ENCODE assay signal across 20 cellular contexts in the genomic region with DNA sequence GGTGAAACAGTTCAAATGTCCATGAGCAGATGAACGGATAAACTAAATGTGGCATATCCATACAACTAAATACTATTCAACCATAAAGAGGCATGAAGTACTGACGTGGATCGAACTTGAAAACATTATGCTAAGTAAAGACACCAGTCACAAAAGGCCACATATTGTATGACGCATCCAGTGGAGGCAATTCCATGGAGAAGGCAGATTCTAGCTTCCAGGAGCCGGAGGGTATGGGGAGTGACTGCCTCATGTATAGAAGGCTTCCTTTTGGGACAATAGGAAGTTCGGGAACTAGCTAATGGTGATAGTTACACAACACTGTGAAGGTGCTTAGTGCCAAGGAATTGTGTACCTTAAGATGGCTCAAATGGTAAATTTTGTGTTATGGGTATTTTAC.
"Had no signal": no experiment of that assay in that cellular context is flagged by ENCODE, and none has a peak within 500 bp of the region (broad histone marks: within the 10 kb centered on the region; RNA-seq: fewer than 3 reads in every experiment).

No MANE protein-coding gene starts in this region.

- H3K27ac ChIP-seq: SK-N-MC had no signal

- DNase-seq: IMR-90, Kasumi-1, KG1, MM.1S, NCI-H1092 treated with DMSO at 0.1 percent for 48 hours, NCI-H1436, NCI-H187, NCI-H2029, NCI-H2081 treated with DMSO at 0.1 percent for 48 hours, NCI-H2171, NCI-H226, NCI-H446, NCI-H510A, NCI-H524 treated with DMSO at 0.1 percent for 48 hours, NCI-H69, NCI-H774, RPMI8226, SHP77 had no signal

- ATAC-seq: HepG2 had no signal

- H3K4me3 ChIP-seq: SK-N-MC had no signal
